Comparison of ENCODE assay signal across 11 cellular contexts in genomic region chr20:1841554-1842140, GRCh38. TPM values are rescaled to one million over a fixed set of nuclear protein-coding genes. Genes with fewer than 3 reads are reported as not detected.
DNase-seq lines count a peak whose midpoint lies in the region; TF ChIP-seq lines count a peak whose summit lies in the region.
"Had no signal": no experiment of that assay in that cellular context is flagged by ENCODE, and none has a peak within 500 bp of the region (broad histone marks: within the 10 kb centered on the region; RNA-seq: fewer than 3 reads in every experiment).

No MANE protein-coding gene starts in this region.

- peak overlapping the region in 3 of 4 donors; percentile 30 to 64 (median 56) for H3K27ac ChIP-seq in esophagus squamous epithelium
- no peak overlapping the region for H3K27ac ChIP-seq in ascending aorta

- H3K4me3 Mint-ChIP-seq in type B pancreatic cell (no peak overlapping the region), nephron progenitor cell (no peak overlapping the region)
- H3K4me3 Mint-ChIP-seq: activated naive CD8-positive, alpha-beta T cell treated with anti-CD3 and anti-CD28 coated beads for 36 hours; CD8-positive, alpha-beta memory T cell had no signal

- H3K36me3 Mint-ChIP-seq in type B pancreatic cell: no peaks in the 10 kb centered on the region
- H3K36me3 Mint-ChIP-seq in nephron progenitor cell (ENCODE audit: low read depth): no peaks in the 10 kb centered on the region
- H3K36me3 Mint-ChIP-seq: activated naive CD8-positive, alpha-beta T cell treated with anti-CD3 and anti-CD28 coated beads for 36 hours had no signal

- H3K4me1 Mint-ChIP-seq in type B pancreatic cell (ENCODE audit: unreplicated experiment) (peaks cover 9% of the 10 kb centered on the region), nephron progenitor cell (peaks cover 65% of the 10 kb centered on the region)
- H3K4me1 Mint-ChIP-seq: CD8-positive, alpha-beta memory T cell had no signal

- H3K9me3 Mint-ChIP-seq in type B pancreatic cell (peaks cover 4% of the 10 kb centered on the region), nephron progenitor cell (peaks cover 1% of the 10 kb centered on the region)

- H3K27ac Mint-ChIP-seq in type B pancreatic cell (no peak overlapping the region), nephron progenitor cell (no peak overlapping the region)
- H3K27ac Mint-ChIP-seq: activated naive CD8-positive, alpha-beta T cell treated with anti-CD3 and anti-CD28 coated beads for 36 hours; CD8-positive, alpha-beta memory T cell had no signal

- intact Hi-C loops in esophagus squamous epithelium (cut with DNase I): no loop called here
- intact Hi-C loops in ascending aorta (cut with DNase I): no loop called here

- TF ChIP-seq POLR2A in esophagus squamous epithelium (IDR thresholded peaks at IDR 0.05): no peak

- H3K9me3 ChIP-seq in esophagus squamous epithelium (no peaks in the 10 kb centered on the region), ascending aorta (no peaks in the 10 kb centered on the region)

- H3K36me3 ChIP-seq in esophagus squamous epithelium (no peaks in the 10 kb centered on the region), ascending aorta (no peaks in the 10 kb centered on the region)

- H3K4me1 ChIP-seq in esophagus squamous epithelium (peaks cover 7 to 26% (median 11%) of the 10 kb centered on the region in 3 donors), ascending aorta (no peaks in the 10 kb centered on the region)

- TF ChIP-seq CTCF in esophagus squamous epithelium (IDR thresholded peaks at IDR 0.05) (no peak), type B pancreatic cell (conservative IDR thresholded peaks at IDR 0.05) (no peak), ascending aorta (IDR thresholded peaks at IDR 0.05) (no peak), nephron progenitor cell (IDR thresholded peaks at IDR 0.05) (no peak)

- H3K27me3 ChIP-seq in esophagus squamous epithelium (peaks cover 0 to 12% (median 0%) of the 10 kb centered on the region in 4 donors), ascending aorta (no peaks in the 10 kb centered on the region)

- H3K27me3 Mint-ChIP-seq in type B pancreatic cell: peaks cover 3% of the 10 kb centered on the region
- peaks cover 7% of the 10 kb centered on the region for H3K27me3 Mint-ChIP-seq in nephron progenitor cell (ENCODE audit: low read depth, poor library complexity)

- no peak overlapping the region for H3K4me3 ChIP-seq in esophagus squamous epithelium
- no peak overlapping the region for H3K4me3 ChIP-seq in ascending aorta

- DNase-seq in Ammon's horn (ENCODE audit: low spot score): peak; percentile 77
- peak; percentile 50 for DNase-seq in NCI-H69 (lab: John Stamatoyannopoulos, UW)
- no peak for DNase-seq in esophagus squamous epithelium (lab: John Stamatoyannopoulos, UW)
- peak; percentile 29 for DNase-seq in occipital lobe (lab: John Stamatoyannopoulos, UW)
- DNase-seq in type B pancreatic cell (ENCODE audit: extremely low spot score, unreplicated experiment): no peak
- no peak for DNase-seq in ascending aorta (ENCODE audit: low spot score in 2 of 2)
- no peak for DNase-seq in NCI-H2029 (lab: John Stamatoyannopoulos, UW)
- DNase-seq in nephron progenitor cell: no peak
- DNase-seq: activated naive CD8-positive, alpha-beta T cell treated with anti-CD3 and anti-CD28 coated beads for 36 hours; CD8-positive, alpha-beta memory T cell; NCI-H510A had no signal

- 35 to 49% methylated on average over 5 to 6 of the region's 6 CpGs for WGBS in esophagus squamous epithelium, 2 donors

RNA-seq across cellular contexts. Expression of gene SIRPA, which starts 53.6 kb away (rescaled TPM):
- total RNA-seq in esophagus squamous epithelium: 10 to 100 TPM in 3 of 4 donors, 1 to 10 TPM in 1; 9.3 to 23.4 (median 20.1) TPM
- total RNA-seq in occipital lobe: 3.9 TPM
- total RNA-seq in type B pancreatic cell (ENCODE audit: low replicate concordance): 11.4 and 12.3 TPM in 2 replicates
- total RNA-seq in ascending aorta: 72.8 TPM

Comparison
In these comparisons a context has a peak if more than half of its experiments do, and no peak if none do; other contexts are left out.
1. DNase-seq: peak in Ammon's horn (single experiment), NCI-H69 (single experiment) and occipital lobe (single experiment); none in esophagus squamous epithelium (single experiment), type B pancreatic cell (single experiment), ascending aorta (0 of 2), NCI-H2029 (single experiment) and nephron progenitor cell (single experiment).
2. H3K27ac ChIP-seq: peak in esophagus squamous epithelium (3 of 4); none in ascending aorta (0 of 2).